24 cellular contexts compared by ENCODE assay signal in genomic region chr3:96996009-96996408, GRCh38.
"Had no signal": no experiment of that assay in that cellular context is flagged by ENCODE, and none has a peak within 500 bp of the region (broad histone marks: within the 10 kb centered on the region; RNA-seq: fewer than 3 reads in every experiment).

No MANE protein-coding gene starts in this region.

- FAIRE-seq: bronchial epithelial cell had no signal

- ATAC-seq: activated CD4-positive, alpha-beta T cell treated with anti-CD3 and anti-CD28 coated beads for 36 hours; activated CD8-positive, alpha-beta memory T cell treated with anti-CD3 and anti-CD28 coated beads, Interleukin-2, amount 10 ng/mL, durations not matched to agents 7 days and 5 days; activated CD8-positive, alpha-beta T cell treated with anti-CD3 and anti-CD28 coated beads, Interleukin-2, amount 10 ng/mL, durations not matched to agents 7 days and 5 days; esophagus mucosa; naive thymus-derived CD4-positive, alpha-beta T cell; psoas muscle; stimulated activated memory B cell treated with anti-CD40 and anti-IgM and Interleukin-4, amounts not matched to agents 10 μg/mL and 1 μg/mL and 100 μg/mL, for 72 hours; stimulated activated naive CD8-positive, alpha-beta T cell treated with anti-CD3 and anti-CD28 coated beads, Interleukin-15, amount 100 ng/mL, for 72 hours had no signal

- DNase-seq: activated CD4-positive, alpha-beta T cell treated with anti-CD3 and anti-CD28 coated beads for 36 hours; activated CD4-positive, CD25-positive, alpha-beta regulatory T cell; activated CD8-positive, alpha-beta memory T cell treated with anti-CD3 and anti-CD28 coated beads, Interleukin-2, amount 10 ng/mL, durations not matched to agents 7 days and 5 days; activated CD8-positive, alpha-beta T cell treated with anti-CD3 and anti-CD28 coated beads, Interleukin-2, amount 10 ng/mL, durations not matched to agents 7 days and 5 days; activated effector memory CD4-positive, alpha-beta T cell treated with Interleukin-2 at 50 U/mL for 16 hours; activated naive CD4-positive, alpha-beta T cell treated with Interleukin-2 at 50 U/mL for 16 hours; anterior cingulate cortex; endodermal cell; foreskin fibroblast; head of caudate nucleus; hypothalamus; midbrain; naive thymus-derived CD4-positive, alpha-beta T cell; psoas muscle; stimulated activated CD4-positive, alpha-beta T cell treated with anti-CD3 and anti-CD28 coated beads, Interleukin-1b, Interleukin-23, amount 100 ng/mL, for 48 hours; stimulated activated CD4-positive, alpha-beta T cell treated with anti-CD3 and anti-CD28 coated beads, Interleukin-4, amount 100 ng/mL, for 4 hours; stimulated activated CD8-positive, alpha-beta memory T cell treated with anti-CD3 and anti-CD28 coated beads, Interleukin-4, amount 100 ng/mL, for 48 hours; stimulated activated naive CD8-positive, alpha-beta T cell treated with anti-CD3 and anti-CD28 coated beads, Interleukin-15, amount 100 ng/mL, for 72 hours; substantia nigra; T1000; uterus had no signal
